Comparison of ENCODE assay signal across 8 cellular contexts in genomic region chr2:25250331-25251031, GRCh38.
A peak's percentile ranks its signal among the peaks of the same experiment; 100 is the strongest.
DNase-seq lines count a peak whose midpoint lies in the region; ATAC-seq lines count a peak whose summit lies in the region.

No MANE protein-coding gene starts in this region.

- no peak for ATAC-seq in HG03039 (IDR thresholded peaks at IDR 0.05; ENCODE audit: unreplicated experiment)

- peak overlapping the region; percentile 75 for H3K27ac Mint-ChIP-seq in activated naive CD4-positive, alpha-beta T cell treated with anti-CD3 and anti-CD28 coated beads, Interleukin-2, amount 10 ng/mL, durations not matched to agents 7 days and 5 days
- H3K27ac Mint-ChIP-seq in stimulated activated naive CD8-positive, alpha-beta T cell treated with anti-CD3 and anti-CD28 coated beads, Interleukin-15, Interleukin-2, amounts not matched to agents 100 ng/mL and 50 ng/mL, for 24 hours = peak overlapping the region; percentile 89

- peak overlapping the region; percentile 76 for H3K4me3 Mint-ChIP-seq in activated naive CD4-positive, alpha-beta T cell treated with anti-CD3 and anti-CD28 coated beads, Interleukin-2, amount 10 ng/mL, durations not matched to agents 7 days and 5 days
- H3K4me3 Mint-ChIP-seq in stimulated activated naive CD8-positive, alpha-beta T cell treated with anti-CD3 and anti-CD28 coated beads, Interleukin-15, Interleukin-2, amounts not matched to agents 100 ng/mL and 50 ng/mL, for 24 hours = peak overlapping the region; percentile 86

- CTCF ChIA-PET in activated naive CD4-positive, alpha-beta T cell treated with anti-CD3 and anti-CD28 coated beads, Interleukin-2, amount 10 ng/mL, durations not matched to agents 7 days and 5 days (lab: Charles Lee) = interaction anchor here (1.3 to 1.7 kb wide), 3 partner anchors 22 to 25 kb away, joined by 3 to 8 read pairs (median 4); no protein-coding TSS in a partner anchor

- H3K9me3 Mint-ChIP-seq in activated naive CD4-positive, alpha-beta T cell treated with anti-CD3 and anti-CD28 coated beads, Interleukin-2, amount 10 ng/mL, durations not matched to agents 7 days and 5 days = no peaks in the 10 kb centered on the region
- no peaks in the 10 kb centered on the region for H3K9me3 Mint-ChIP-seq in stimulated activated naive CD8-positive, alpha-beta T cell treated with anti-CD3 and anti-CD28 coated beads, Interleukin-15, Interleukin-2, amounts not matched to agents 100 ng/mL and 50 ng/mL, for 24 hours

- peaks cover 32% of the 10 kb centered on the region for H3K4me1 Mint-ChIP-seq in activated naive CD4-positive, alpha-beta T cell treated with anti-CD3 and anti-CD28 coated beads, Interleukin-2, amount 10 ng/mL, durations not matched to agents 7 days and 5 days
- H3K4me1 Mint-ChIP-seq in stimulated activated naive CD8-positive, alpha-beta T cell treated with anti-CD3 and anti-CD28 coated beads, Interleukin-15, Interleukin-2, amounts not matched to agents 100 ng/mL and 50 ng/mL, for 24 hours (ENCODE audit: low read depth) = peaks cover 40% of the 10 kb centered on the region

- H3K36me3 Mint-ChIP-seq in activated naive CD4-positive, alpha-beta T cell treated with anti-CD3 and anti-CD28 coated beads, Interleukin-2, amount 10 ng/mL, durations not matched to agents 7 days and 5 days = peaks cover 52% of the 10 kb centered on the region
- H3K36me3 Mint-ChIP-seq in stimulated activated naive CD8-positive, alpha-beta T cell treated with anti-CD3 and anti-CD28 coated beads, Interleukin-15, Interleukin-2, amounts not matched to agents 100 ng/mL and 50 ng/mL, for 24 hours (ENCODE audit: low read depth) = peaks cover 66% of the 10 kb centered on the region

- DNase-seq in activated CD4-positive, alpha-beta T cell treated with anti-CD3 and anti-CD28 coated beads for 48 hours = peak; percentile 41
- DNase-seq in activated CD4-positive, alpha-beta T cell treated with anti-CD3 and anti-CD28 coated beads for 1 hour = no peak
- DNase-seq in activated naive CD4-positive, alpha-beta T cell treated with anti-CD3 and anti-CD28 coated beads, Interleukin-2, amount 10 ng/mL, durations not matched to agents 7 days and 5 days = peak; percentile 34
- DNase-seq in iPS-NIHi11 (ENCODE audit: low spot score) = peak; percentile 48
- no peak for DNase-seq in NCI-H524 treated with DMSO at 0.1 percent for 48 hours (lab: John Stamatoyannopoulos, UW)
- DNase-seq in SW480 (ENCODE audit: low spot score) = no peak

- no peaks in the 10 kb centered on the region for H3K27me3 Mint-ChIP-seq in activated naive CD4-positive, alpha-beta T cell treated with anti-CD3 and anti-CD28 coated beads, Interleukin-2, amount 10 ng/mL, durations not matched to agents 7 days and 5 days
- H3K27me3 Mint-ChIP-seq in stimulated activated naive CD8-positive, alpha-beta T cell treated with anti-CD3 and anti-CD28 coated beads, Interleukin-15, Interleukin-2, amounts not matched to agents 100 ng/mL and 50 ng/mL, for 24 hours = no peaks in the 10 kb centered on the region

Comparison
In these comparisons a context has a peak if more than half of its experiments do, and no peak if none do; other contexts are left out.
1. DNase-seq: peak in activated CD4-positive, alpha-beta T cell treated with anti-CD3 and anti-CD28 coated beads for 48 hours (single experiment), activated naive CD4-positive, alpha-beta T cell treated with anti-CD3 and anti-CD28 coated beads, Interleukin-2, amount 10 ng/mL, durations not matched to agents 7 days and 5 days (single experiment) and iPS-NIHi11 (single experiment); none in activated CD4-positive, alpha-beta T cell treated with anti-CD3 and anti-CD28 coated beads for 1 hour (single experiment), NCI-H524 treated with DMSO at 0.1 percent for 48 hours (single experiment) and SW480 (single experiment).